20 cellular contexts compared by ENCODE assay signal in the genomic region with DNA sequence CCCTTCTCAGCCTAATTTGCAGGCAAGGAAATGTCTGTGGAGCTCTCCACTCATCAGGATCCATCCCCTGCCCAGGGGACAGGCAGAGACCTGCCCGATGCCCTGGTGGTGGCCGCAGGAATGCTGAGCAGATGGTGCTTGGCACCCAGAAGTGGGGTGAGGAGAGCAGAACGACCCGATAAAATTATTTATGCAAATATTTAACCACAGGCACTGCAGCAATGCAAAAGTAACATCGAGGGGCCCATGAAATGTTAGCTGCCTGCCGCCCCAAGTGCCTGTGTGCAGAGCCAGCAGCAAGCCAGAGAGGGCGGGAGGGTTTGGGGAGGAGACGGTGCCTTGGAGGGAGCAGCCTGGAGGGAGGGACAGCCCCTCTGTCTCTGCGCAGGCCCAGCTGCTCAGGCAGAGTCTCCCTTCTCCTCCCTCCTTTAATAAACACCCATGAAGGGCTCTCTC.
DNase-seq lines count a peak whose midpoint lies in the region; ATAC-seq and TF ChIP-seq lines count a peak whose summit lies in the region.
"Had no signal": no experiment of that assay in that cellular context is flagged by ENCODE, and none has a peak within 500 bp of the region (broad histone marks: within the 10 kb centered on the region; RNA-seq: fewer than 3 reads in every experiment).

No MANE protein-coding gene starts in this region.

- no peaks in the 10 kb centered on the region for H3K27me3 ChIP-seq in upper lobe of left lung
- H3K27me3 ChIP-seq: colonic mucosa, transverse colon had no signal

- DNase-seq in NCI-H2227 (lab: John Stamatoyannopoulos, UW; ENCODE audit: unreplicated experiment): peak; percentile 40
- no peak for DNase-seq in NCI-H2227 treated with DMSO at 0.1 percent for 48 hours (lab: John Stamatoyannopoulos, UW)
- DNase-seq in NCI-H2171 treated with DMSO at 0.1 percent for 48 hours (lab: John Stamatoyannopoulos, UW): peak; percentile 70
- peak; percentile 20 for DNase-seq in epithelial cell of prostate (ENCODE audit: low read depth, low spot score)
- DNase-seq in upper lobe of left lung: no peak
- DNase-seq in activated T-cell treated with anti-CD3 and anti-CD28 coated beads, Interleukin-2, amount 50 U/mL, for 24 hours: no peak
- no peak for DNase-seq in activated T-helper 2 cell treated with anti-CD3 and anti-CD28 coated beads, Interferon-gamma antibody, Interleukin-2, Interleukin-4, amounts not matched to agents 10 μg/mL and 5 μg/mL and 100 μg/mL, durations not matched to agents 14 hours and 24 hours and 36 hours (ENCODE audit: low spot score)
- DNase-seq: activated naive CD4-positive, alpha-beta T cell; colonic mucosa; DMS53; natural killer cell; NCI-H1092; Right ventricle myocardium superior; T-helper 2 cell; transverse colon had no signal

- no peak overlapping the region for H3K27ac ChIP-seq in epithelial cell of prostate
- H3K27ac ChIP-seq in upper lobe of left lung: peak overlapping the region in 1 of 4 donors; percentile 60
- H3K27ac ChIP-seq: colonic mucosa, gastroesophageal sphincter, psoas muscle, transverse colon had no signal

- peak; percentile 23 to 66 for ATAC-seq in upper lobe of left lung (ENCODE audit: low FRiP score in 2 of 2)
- ATAC-seq in HG03175 (IDR thresholded peaks at IDR 0.05; ENCODE audit: unreplicated experiment): no peak
- ATAC-seq: gastroesophageal sphincter, natural killer cell had no signal

- H3K4me3 Mint-ChIP-seq in activated T-cell treated with anti-CD3 and anti-CD28 coated beads, Interleukin-2, amount 50 U/mL, for 24 hours: no peak overlapping the region
- H3K4me3 Mint-ChIP-seq in activated T-helper 2 cell treated with anti-CD3 and anti-CD28 coated beads, Interferon-gamma antibody, Interleukin-2, Interleukin-4, amounts not matched to agents 10 μg/mL and 5 μg/mL and 100 μg/mL, durations not matched to agents 14 hours and 24 hours and 36 hours (ENCODE audit: low read depth): no peak overlapping the region
- H3K4me3 Mint-ChIP-seq: CD14-positive monocyte; natural killer cell; stimulated activated effector memory CD8-positive, alpha-beta T cell treated with anti-CD3 and anti-CD28 coated beads, Interleukin-12 subunit alpha, Interleukin-12 subunit beta, amount 100 ng/mL, for 72 hours had no signal

- H3K36me3 ChIP-seq in upper lobe of left lung: no peaks in the 10 kb centered on the region
- H3K36me3 ChIP-seq: colonic mucosa, gastroesophageal sphincter, transverse colon had no signal

- H3K36me3 Mint-ChIP-seq in activated T-cell treated with anti-CD3 and anti-CD28 coated beads, Interleukin-2, amount 50 U/mL, for 24 hours (ENCODE audit: low read depth): no peaks in the 10 kb centered on the region
- H3K36me3 Mint-ChIP-seq in activated T-helper 2 cell treated with anti-CD3 and anti-CD28 coated beads, Interferon-gamma antibody, Interleukin-2, Interleukin-4, amounts not matched to agents 10 μg/mL and 5 μg/mL and 100 μg/mL, durations not matched to agents 14 hours and 24 hours and 36 hours (ENCODE audit: low read depth): no peaks in the 10 kb centered on the region
- H3K36me3 Mint-ChIP-seq: CD14-positive monocyte; natural killer cell; stimulated activated effector memory CD8-positive, alpha-beta T cell treated with anti-CD3 and anti-CD28 coated beads, Interleukin-12 subunit alpha, Interleukin-12 subunit beta, amount 100 ng/mL, for 72 hours had no signal

- WGBS in upper lobe of left lung, 2 donors: 42 to 61% methylated on average over 9 of the region's 9 CpGs

- H3K9me3 Mint-ChIP-seq in activated T-cell treated with anti-CD3 and anti-CD28 coated beads, Interleukin-2, amount 50 U/mL, for 24 hours: no peaks in the 10 kb centered on the region
- H3K9me3 Mint-ChIP-seq in activated T-helper 2 cell treated with anti-CD3 and anti-CD28 coated beads, Interferon-gamma antibody, Interleukin-2, Interleukin-4, amounts not matched to agents 10 μg/mL and 5 μg/mL and 100 μg/mL, durations not matched to agents 14 hours and 24 hours and 36 hours: no peaks in the 10 kb centered on the region
- H3K9me3 Mint-ChIP-seq: CD14-positive monocyte; natural killer cell; stimulated activated effector memory CD8-positive, alpha-beta T cell treated with anti-CD3 and anti-CD28 coated beads, Interleukin-12 subunit alpha, Interleukin-12 subunit beta, amount 100 ng/mL, for 72 hours had no signal

- no peak for TF ChIP-seq POLR2A in upper lobe of left lung (IDR thresholded peaks at IDR 0.05)

- intact Hi-C loops in activated T-helper 2 cell treated with anti-CD3 and anti-CD28 coated beads, Interferon-gamma antibody, Interleukin-2, Interleukin-4, amounts not matched to agents 10 μg/mL and 5 μg/mL and 100 μg/mL, durations not matched to agents 14 hours and 24 hours and 36 hours (cut with micrococcal nuclease): no loop called here

- no peak for TF ChIP-seq EP300 in upper lobe of left lung (IDR thresholded peaks at IDR 0.05)

- peaks cover 0 to 13% (median 7%) of the 10 kb centered on the region in 4 donors for H3K4me1 ChIP-seq in upper lobe of left lung
- H3K4me1 ChIP-seq: colonic mucosa, gastroesophageal sphincter, transverse colon had no signal

- H3K27ac Mint-ChIP-seq in activated T-cell treated with anti-CD3 and anti-CD28 coated beads, Interleukin-2, amount 50 U/mL, for 24 hours: no peak overlapping the region
- no peak overlapping the region for H3K27ac Mint-ChIP-seq in activated T-helper 2 cell treated with anti-CD3 and anti-CD28 coated beads, Interferon-gamma antibody, Interleukin-2, Interleukin-4, amounts not matched to agents 10 μg/mL and 5 μg/mL and 100 μg/mL, durations not matched to agents 14 hours and 24 hours and 36 hours
- H3K27ac Mint-ChIP-seq: CD14-positive monocyte; natural killer cell; stimulated activated effector memory CD8-positive, alpha-beta T cell treated with anti-CD3 and anti-CD28 coated beads, Interleukin-12 subunit alpha, Interleukin-12 subunit beta, amount 100 ng/mL, for 72 hours had no signal

- H3K27me3 Mint-ChIP-seq in activated T-cell treated with anti-CD3 and anti-CD28 coated beads, Interleukin-2, amount 50 U/mL, for 24 hours: peaks cover 8% of the 10 kb centered on the region
- peaks cover 2% of the 10 kb centered on the region for H3K27me3 Mint-ChIP-seq in activated T-helper 2 cell treated with anti-CD3 and anti-CD28 coated beads, Interferon-gamma antibody, Interleukin-2, Interleukin-4, amounts not matched to agents 10 μg/mL and 5 μg/mL and 100 μg/mL, durations not matched to agents 14 hours and 24 hours and 36 hours (ENCODE audit: low read depth)

- no peaks in the 10 kb centered on the region for H3K4me1 Mint-ChIP-seq in activated T-cell treated with anti-CD3 and anti-CD28 coated beads, Interleukin-2, amount 50 U/mL, for 24 hours (ENCODE audit: low read depth)
- no peaks in the 10 kb centered on the region for H3K4me1 Mint-ChIP-seq in activated T-helper 2 cell treated with anti-CD3 and anti-CD28 coated beads, Interferon-gamma antibody, Interleukin-2, Interleukin-4, amounts not matched to agents 10 μg/mL and 5 μg/mL and 100 μg/mL, durations not matched to agents 14 hours and 24 hours and 36 hours (ENCODE audit: low read depth)
- H3K4me1 Mint-ChIP-seq: natural killer cell; stimulated activated effector memory CD8-positive, alpha-beta T cell treated with anti-CD3 and anti-CD28 coated beads, Interleukin-12 subunit alpha, Interleukin-12 subunit beta, amount 100 ng/mL, for 72 hours had no signal

- no peak overlapping the region for H3K4me3 ChIP-seq in upper lobe of left lung
- H3K4me3 ChIP-seq: colonic mucosa, gastroesophageal sphincter, psoas muscle, transverse colon had no signal

- TF ChIP-seq CTCF in upper lobe of left lung (IDR thresholded peaks at IDR 0.05): peak in 1 of 6 experiments; percentile 18

- no peaks in the 10 kb centered on the region for H3K9me3 ChIP-seq in upper lobe of left lung
- H3K9me3 ChIP-seq: colonic mucosa, gastroesophageal sphincter, psoas muscle, transverse colon had no signal

Comparison
In these comparisons a context has a peak if more than half of its experiments do, and no peak if none do; other contexts are left out.
1. DNase-seq: peak in NCI-H2227 (single experiment), NCI-H2171 treated with DMSO at 0.1 percent for 48 hours (single experiment) and epithelial cell of prostate (single experiment); none in NCI-H2227 treated with DMSO at 0.1 percent for 48 hours (single experiment), upper lobe of left lung (0 of 2), activated T-cell treated with anti-CD3 and anti-CD28 coated beads, Interleukin-2, amount 50 U/mL, for 24 hours (single experiment) and activated T-helper 2 cell treated with anti-CD3 and anti-CD28 coated beads, Interferon-gamma antibody, Interleukin-2, Interleukin-4, amounts not matched to agents 10 μg/mL and 5 μg/mL and 100 μg/mL, durations not matched to agents 14 hours and 24 hours and 36 hours (single experiment).